In the genomic region with DNA sequence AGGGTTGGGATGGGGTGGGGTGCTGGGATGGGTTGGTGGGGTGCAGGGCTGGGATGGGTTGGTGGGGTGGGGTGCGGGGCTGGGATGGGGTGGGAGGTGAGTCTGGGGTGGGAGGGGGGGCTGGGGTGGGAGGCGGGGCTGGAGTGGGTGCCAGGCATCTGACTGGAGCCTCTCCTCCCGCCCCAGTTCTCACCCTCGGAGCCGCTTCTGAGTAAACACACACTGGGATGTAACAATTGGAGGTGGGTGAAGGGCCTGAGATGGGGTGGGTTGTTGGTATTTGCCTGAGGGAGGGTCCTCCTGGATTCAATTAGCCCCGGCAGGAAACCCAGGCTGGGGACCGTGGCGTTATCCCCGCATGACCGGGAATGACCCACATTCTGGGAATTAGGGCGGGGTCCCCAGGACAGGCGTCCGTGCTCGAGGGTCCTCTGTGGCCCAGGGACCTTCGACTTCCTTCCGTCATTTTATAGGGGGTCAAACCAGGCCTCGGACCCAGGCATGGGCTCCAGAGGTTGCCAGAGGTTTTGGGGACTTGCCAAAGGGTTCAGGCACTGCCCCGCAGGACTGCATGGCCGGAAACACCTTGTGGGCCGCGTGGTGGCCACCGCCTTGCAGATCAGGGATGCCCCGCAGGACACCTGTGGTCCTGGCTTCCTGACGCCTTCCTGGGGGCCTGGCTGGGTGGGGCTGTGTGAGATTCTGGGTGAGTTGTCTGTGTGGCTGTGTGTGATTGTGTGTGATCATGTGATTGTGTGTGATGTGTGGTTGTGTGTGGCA, we compare ENCODE assay signal across 1 cellular context.
TF ChIP-seq lines count a peak whose summit lies in the region.

No MANE protein-coding gene starts in this region.

TF ChIP-seq in IMR-90, 13 proteins besides CTCF, POLR2A, EP300 and RAD21:
- TF ChIP-seq SMC3 (IDR thresholded peaks at IDR 0.05; ENCODE audit: low read depth, low read length) (no peak), FOS (IDR thresholded peaks at IDR 0.05; ENCODE audit: low read depth, low read length) (no peak), RFX5 (IDR thresholded peaks at IDR 0.05; ENCODE audit: low read depth, low read length) (no peak), MXI1 (IDR thresholded peaks at IDR 0.05; ENCODE audit: borderline replicate concordance, low read depth, low read length) (no peak), NFE2L2 (IDR thresholded peaks at IDR 0.05; ENCODE audit: low read depth, low read length) (no peak), CEBPB (IDR thresholded peaks at IDR 0.05; ENCODE audit: low read depth, low read length) (no peak), MAZ (IDR thresholded peaks at IDR 0.05; ENCODE audit: borderline replicate concordance, low read depth, low read length) (no peak), CHD1 (IDR thresholded peaks at IDR 0.05; ENCODE audit: low read depth, low read length) (no peak), BHLHE40 (IDR thresholded peaks at IDR 0.05; ENCODE audit: low read depth, low read length) (no peak), MAFK (IDR thresholded peaks at IDR 0.05; ENCODE audit: low read depth, low read length) (no peak), RCOR1 (IDR thresholded peaks at IDR 0.05; ENCODE audit: insufficient replicate concordance, low read length) (no peak)
- TF ChIP-seq, protein P1, sequence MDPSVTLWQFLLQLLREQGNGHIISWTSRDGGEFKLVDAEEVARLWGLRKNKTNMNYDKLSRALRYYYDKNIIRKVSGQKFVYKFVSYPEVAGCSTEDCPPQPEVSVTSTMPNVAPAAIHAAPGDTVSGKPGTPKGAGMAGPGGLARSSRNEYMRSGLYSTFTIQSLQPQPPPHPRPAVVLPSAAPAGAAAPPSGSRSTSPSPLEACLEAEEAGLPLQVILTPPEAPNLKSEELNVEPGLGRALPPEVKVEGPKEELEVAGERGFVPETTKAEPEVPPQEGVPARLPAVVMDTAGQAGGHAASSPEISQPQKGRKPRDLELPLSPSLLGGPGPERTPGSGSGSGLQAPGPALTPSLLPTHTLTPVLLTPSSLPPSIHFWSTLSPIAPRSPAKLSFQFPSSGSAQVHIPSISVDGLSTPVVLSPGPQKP (IDR thresholded peaks at IDR 0.05; ENCODE audit: borderline replicate concordance, low read depth, low read length), result no peak
- TF ChIP-seq, protein P2, sequence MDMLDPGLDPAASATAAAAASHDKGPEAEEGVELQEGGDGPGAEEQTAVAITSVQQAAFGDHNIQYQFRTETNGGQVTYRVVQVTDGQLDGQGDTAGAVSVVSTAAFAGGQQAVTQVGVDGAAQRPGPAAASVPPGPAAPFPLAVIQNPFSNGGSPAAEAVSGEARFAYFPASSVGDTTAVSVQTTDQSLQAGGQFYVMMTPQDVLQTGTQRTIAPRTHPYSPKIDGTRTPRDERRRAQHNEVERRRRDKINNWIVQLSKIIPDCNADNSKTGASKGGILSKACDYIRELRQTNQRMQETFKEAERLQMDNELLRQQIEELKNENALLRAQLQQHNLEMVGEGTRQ (IDR thresholded peaks at IDR 0.05; ENCODE audit: low read depth, low read length), result no peak
